In genomic region chr16:16365851-16366250, GRCh38 we compare ENCODE assay signal across 2 cellular contexts. TPM values are rescaled to one million over a fixed set of nuclear protein-coding genes. Genes with fewer than 3 reads are reported as not detected.
"Had no signal": no experiment of that assay in that cellular context is flagged by ENCODE, and none has a peak within 500 bp of the region (broad histone marks: within the 10 kb centered on the region; RNA-seq: fewer than 3 reads in every experiment).

No MANE protein-coding gene starts in this region.

RNA-seq across cellular contexts. Expression of gene NPIPA7, which starts 13.1 kb away (rescaled TPM):
- total RNA-seq: ascending aorta had no signal
- polyA plus RNA-seq: IgD-negative memory B cell had no signal
